Comparison of ENCODE assay signal across 8 cellular contexts in the genomic region with DNA sequence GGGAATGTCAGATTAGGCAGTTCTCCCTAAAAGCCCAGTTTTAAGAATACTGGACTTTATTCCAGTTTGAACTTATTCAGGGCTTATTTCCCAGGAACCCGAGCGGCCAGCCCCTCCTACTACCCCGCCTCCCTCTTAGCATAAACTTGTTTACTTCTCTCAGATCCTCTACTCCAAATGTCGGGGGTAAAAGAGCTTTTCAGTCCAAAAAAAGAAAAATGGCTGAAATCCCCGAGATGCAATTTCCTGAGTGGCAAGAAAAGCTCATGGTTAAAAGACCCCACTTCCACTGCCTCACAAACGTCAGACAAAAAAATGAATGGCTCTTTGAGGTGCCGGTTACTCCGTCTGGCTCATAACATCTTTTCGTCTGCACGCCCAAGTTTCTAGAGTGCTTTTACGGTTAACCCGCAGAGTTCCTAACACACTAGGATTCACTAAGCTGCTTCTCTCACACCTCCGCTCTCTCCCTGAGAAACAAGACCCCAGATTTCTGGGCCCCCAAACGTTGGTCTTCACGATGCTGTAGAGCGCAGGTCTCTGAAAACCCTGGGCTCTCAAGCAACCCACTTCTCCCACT. TPM values are rescaled to one million over a fixed set of nuclear protein-coding genes. Genes with fewer than 3 reads are reported as not detected.
DNase-seq lines count a peak whose midpoint lies in the region; ATAC-seq, FAIRE-seq and TF ChIP-seq lines count a peak whose summit lies in the region.

No MANE protein-coding gene starts in this region.

- no peaks in the 10 kb centered on the region for H3K27me3 ChIP-seq in pancreas

- TF ChIP-seq CTCF in LNCaP clone FGC (IDR thresholded peaks at IDR 0.05; ENCODE audit: control insufficient read depth, extremely low read depth, insufficient read depth) (no peak), pancreas (IDR thresholded peaks at IDR 0.05) (no peak)

- H3K4me1 Mint-ChIP-seq in activated naive CD8-positive, alpha-beta T cell treated with anti-CD3 and anti-CD28 coated beads, Interleukin-2, amount 10 ng/mL, durations not matched to agents 7 days and 5 days: peaks cover 24% of the 10 kb centered on the region
- H3K4me1 Mint-ChIP-seq in activated naive CD8-positive, alpha-beta T cell treated with anti-CD3 and anti-CD28 coated beads for 36 hours: peaks cover 21% of the 10 kb centered on the region
- peaks cover 17% of the 10 kb centered on the region for H3K4me1 Mint-ChIP-seq in activated CD4-positive, alpha-beta memory T cell treated with anti-CD3 and anti-CD28 coated beads for 36 hours (ENCODE audit: low read depth)

- peaks cover 0 to 7% (median 7%) of the 10 kb centered on the region in 3 donors for H3K4me1 ChIP-seq in pancreas

- CTCF ChIA-PET in activated CD4-positive, alpha-beta memory T cell treated with anti-CD3 and anti-CD28 coated beads for 36 hours (lab: Charles Lee): interaction anchor here (0.9 to 2.4 kb wide), 5 partner anchors 142 to 272 kb away, joined by 3 to 10 read pairs (median 4); a partner anchor contains a TSS

- intact Hi-C loops in activated CD4-positive, alpha-beta memory T cell treated with anti-CD3 and anti-CD28 coated beads for 36 hours (cut with micrococcal nuclease): loop anchor here (1.0 to 2.0 kb wide), 6 partner anchors 35 to 365 kb away; a partner anchor contains a TSS
- intact Hi-C loops in pancreas (cut with DNase I): no loop called here

- H3K27me3 Mint-ChIP-seq in activated naive CD8-positive, alpha-beta T cell treated with anti-CD3 and anti-CD28 coated beads, Interleukin-2, amount 10 ng/mL, durations not matched to agents 7 days and 5 days: no peaks in the 10 kb centered on the region
- H3K27me3 Mint-ChIP-seq in activated naive CD8-positive, alpha-beta T cell treated with anti-CD3 and anti-CD28 coated beads for 36 hours: no peaks in the 10 kb centered on the region
- H3K27me3 Mint-ChIP-seq in activated CD4-positive, alpha-beta memory T cell treated with anti-CD3 and anti-CD28 coated beads for 36 hours: no peaks in the 10 kb centered on the region

- H3K36me3 ChIP-seq in pancreas: peaks cover 0 to 14% (median 0%) of the 10 kb centered on the region in 3 donors

- peak overlapping the region; percentile 41 to 89 (median 70) for H3K27ac ChIP-seq in pancreas

- no peaks in the 10 kb centered on the region for H3K9me3 ChIP-seq in pancreas

- H3K4me3 ChIP-seq in LNCaP clone FGC (ENCODE audit: low read depth, low read length) (peak overlapping the region; percentile 84), pancreas (peak overlapping the region; percentile 55 to 94 (median 72))

- 0% methylated on average over 16 of the region's 16 CpGs for WGBS in pancreas, 2 donors

- peak; percentile 2 for ATAC-seq in activated naive CD8-positive, alpha-beta T cell treated with anti-CD3 and anti-CD28 coated beads, Interleukin-2, amount 10 ng/mL, durations not matched to agents 7 days and 5 days (ENCODE audit: low read depth)
- ATAC-seq in pancreas (peak; percentile 52 to 74 (median 68)), HG03571 (IDR thresholded peaks at IDR 0.05; ENCODE audit: unreplicated experiment) (no peak)

- H3K36me3 Mint-ChIP-seq in activated naive CD8-positive, alpha-beta T cell treated with anti-CD3 and anti-CD28 coated beads, Interleukin-2, amount 10 ng/mL, durations not matched to agents 7 days and 5 days: peaks cover 21% of the 10 kb centered on the region
- H3K36me3 Mint-ChIP-seq in activated naive CD8-positive, alpha-beta T cell treated with anti-CD3 and anti-CD28 coated beads for 36 hours: peaks cover 22% of the 10 kb centered on the region
- peaks cover 35% of the 10 kb centered on the region for H3K36me3 Mint-ChIP-seq in activated CD4-positive, alpha-beta memory T cell treated with anti-CD3 and anti-CD28 coated beads for 36 hours

- FAIRE-seq in pancreas (lab: Jason Lieb, UNC) (no peak), RCC 7860 (lab: Jason Lieb, UNC) (no peak)

- DNase-seq in activated naive CD8-positive, alpha-beta T cell treated with anti-CD3 and anti-CD28 coated beads, Interleukin-2, amount 10 ng/mL, durations not matched to agents 7 days and 5 days: no peak
- DNase-seq in activated naive CD8-positive, alpha-beta T cell treated with anti-CD3 and anti-CD28 coated beads for 36 hours: no peak
- DNase-seq in LNCaP clone FGC (ENCODE audit: low read depth) (no peak), globus pallidus (ENCODE audit: low spot score) (peak; percentile 56), pancreas (peak in 3 of 6 donors; percentile 19 to 26 (median 24)), RCC 7860 (ENCODE audit: low spot score) (no peak)
- DNase-seq in activated CD4-positive, alpha-beta memory T cell treated with anti-CD3 and anti-CD28 coated beads for 36 hours: peak; percentile 43

- POLR2A ChIA-PET in activated naive CD8-positive, alpha-beta T cell treated with anti-CD3 and anti-CD28 coated beads, Interleukin-2, amount 10 ng/mL, durations not matched to agents 7 days and 5 days (lab: Charles Lee): interaction anchor here (1.2 to 3.6 kb wide), 6 partner anchors 9 to 397 kb away, joined by 3 to 15 read pairs (median 6); a partner anchor contains a TSS
- POLR2A ChIA-PET in activated CD4-positive, alpha-beta memory T cell treated with anti-CD3 and anti-CD28 coated beads for 36 hours (lab: Charles Lee): interaction anchor here (0.6 to 2.5 kb wide), 5 partner anchors 11 to 285 kb away, joined by 3 to 8 read pairs (median 3); a partner anchor contains a TSS

- H3K9me3 Mint-ChIP-seq in activated naive CD8-positive, alpha-beta T cell treated with anti-CD3 and anti-CD28 coated beads, Interleukin-2, amount 10 ng/mL, durations not matched to agents 7 days and 5 days: no peaks in the 10 kb centered on the region
- no peaks in the 10 kb centered on the region for H3K9me3 Mint-ChIP-seq in activated naive CD8-positive, alpha-beta T cell treated with anti-CD3 and anti-CD28 coated beads for 36 hours
- H3K9me3 Mint-ChIP-seq in activated CD4-positive, alpha-beta memory T cell treated with anti-CD3 and anti-CD28 coated beads for 36 hours: no peaks in the 10 kb centered on the region

- H3K27ac Mint-ChIP-seq in activated naive CD8-positive, alpha-beta T cell treated with anti-CD3 and anti-CD28 coated beads, Interleukin-2, amount 10 ng/mL, durations not matched to agents 7 days and 5 days: no peak overlapping the region
- H3K27ac Mint-ChIP-seq in activated naive CD8-positive, alpha-beta T cell treated with anti-CD3 and anti-CD28 coated beads for 36 hours: no peak overlapping the region
- H3K27ac Mint-ChIP-seq in activated CD4-positive, alpha-beta memory T cell treated with anti-CD3 and anti-CD28 coated beads for 36 hours: no peak overlapping the region

- no peak overlapping the region for H3K4me3 Mint-ChIP-seq in activated naive CD8-positive, alpha-beta T cell treated with anti-CD3 and anti-CD28 coated beads, Interleukin-2, amount 10 ng/mL, durations not matched to agents 7 days and 5 days
- H3K4me3 Mint-ChIP-seq in activated naive CD8-positive, alpha-beta T cell treated with anti-CD3 and anti-CD28 coated beads for 36 hours: no peak overlapping the region
- no peak overlapping the region for H3K4me3 Mint-ChIP-seq in activated CD4-positive, alpha-beta memory T cell treated with anti-CD3 and anti-CD28 coated beads for 36 hours

RNA-seq across cellular contexts. Expression of a gene that starts 0.4 kb away (rescaled TPM):
- 10 to 100 TPM; 75.5 to 76.8 TPM for total RNA-seq in activated naive CD8-positive, alpha-beta T cell treated with anti-CD3 and anti-CD28 coated beads, Interleukin-2, amount 10 ng/mL, durations not matched to agents 7 days and 5 days
- total RNA-seq in activated naive CD8-positive, alpha-beta T cell treated with anti-CD3 and anti-CD28 coated beads for 36 hours: 10 to 100 TPM; 51.5 to 58.8 TPM
- 10 to 100 TPM; 62.9 to 65.8 TPM for total RNA-seq in activated CD4-positive, alpha-beta memory T cell treated with anti-CD3 and anti-CD28 coated beads for 36 hours
- 10 to 100 TPM; 18.1 to 42.1 (median 29.4) TPM for total RNA-seq in pancreas
- polyA plus RNA-seq in pancreas: 10 to 100 TPM; 49.7 to 69.7 TPM

RNA-seq across cellular contexts. Expression of a gene that starts 0.9 kb away (rescaled TPM):
- total RNA-seq in activated naive CD8-positive, alpha-beta T cell treated with anti-CD3 and anti-CD28 coated beads, Interleukin-2, amount 10 ng/mL, durations not matched to agents 7 days and 5 days: 10 to 100 TPM; 51.0 to 52.4 TPM
- total RNA-seq in activated naive CD8-positive, alpha-beta T cell treated with anti-CD3 and anti-CD28 coated beads for 36 hours: 10 to 100 TPM; 57.2 to 59.1 TPM
- total RNA-seq in activated CD4-positive, alpha-beta memory T cell treated with anti-CD3 and anti-CD28 coated beads for 36 hours: 10 to 100 TPM; 55.5 to 60.3 TPM
- 1 to 10 TPM in 1 of 6 donors, under 1 TPM in 4, not detected in 1; 0.25 to 1.0 (median 0.32) TPM for total RNA-seq in pancreas
- polyA plus RNA-seq in pancreas: under 1 TPM; 0.05 to 0.19 TPM

RNA-seq across cellular contexts. Expression of a gene that starts 35.1 kb away (rescaled TPM):
- 10 to 100 TPM; 33.0 to 34.4 TPM for total RNA-seq in activated naive CD8-positive, alpha-beta T cell treated with anti-CD3 and anti-CD28 coated beads, Interleukin-2, amount 10 ng/mL, durations not matched to agents 7 days and 5 days
- total RNA-seq in activated naive CD8-positive, alpha-beta T cell treated with anti-CD3 and anti-CD28 coated beads for 36 hours: 10 to 100 TPM; 46.3 to 51.5 TPM
- total RNA-seq in activated CD4-positive, alpha-beta memory T cell treated with anti-CD3 and anti-CD28 coated beads for 36 hours: 10 to 100 TPM; 32.4 to 33.4 TPM
- total RNA-seq in pancreas: 10 to 100 TPM in 1 of 6 donors, 1 to 10 TPM in 5; 5.2 to 12.1 (median 8.1) TPM
- polyA plus RNA-seq in pancreas: 10 to 100 TPM in 1 of 2 donors, 1 to 10 TPM in 1; 4.8 to 10.5 TPM

RNA-seq across cellular contexts. Expression of a gene that starts 38.8 kb away (rescaled TPM):
- not detected for total RNA-seq in activated naive CD8-positive, alpha-beta T cell treated with anti-CD3 and anti-CD28 coated beads, Interleukin-2, amount 10 ng/mL, durations not matched to agents 7 days and 5 days
- total RNA-seq in activated naive CD8-positive, alpha-beta T cell treated with anti-CD3 and anti-CD28 coated beads for 36 hours: not detected
- total RNA-seq in activated CD4-positive, alpha-beta memory T cell treated with anti-CD3 and anti-CD28 coated beads for 36 hours: not detected
- total RNA-seq in pancreas: 1 to 10 TPM; 1.8 to 4.3 (median 2.5) TPM
- 1 to 10 TPM; 5.6 to 9.2 TPM for polyA plus RNA-seq in pancreas

Comparison
In these comparisons a context has a peak if more than half of its experiments do, and no peak if none do; other contexts are left out.
1. DNase-seq: peak in activated CD4-positive, alpha-beta memory T cell treated with anti-CD3 and anti-CD28 coated beads for 36 hours (single experiment) and globus pallidus (single experiment); none in activated naive CD8-positive, alpha-beta T cell treated with anti-CD3 and anti-CD28 coated beads, Interleukin-2, amount 10 ng/mL, durations not matched to agents 7 days and 5 days (single experiment), activated naive CD8-positive, alpha-beta T cell treated with anti-CD3 and anti-CD28 coated beads for 36 hours (single experiment), LNCaP clone FGC (single experiment) and RCC 7860 (single experiment).
2. RNA of a gene that starts 0.9 kb away (total RNA-seq): 55.5 to 60.3 TPM in activated CD4-positive, alpha-beta memory T cell treated with anti-CD3 and anti-CD28 coated beads for 36 hours, 57.2 to 59.1 TPM in activated naive CD8-positive, alpha-beta T cell treated with anti-CD3 and anti-CD28 coated beads for 36 hours and 51.0 to 52.4 TPM in activated naive CD8-positive, alpha-beta T cell treated with anti-CD3 and anti-CD28 coated beads, Interleukin-2, amount 10 ng/mL, durations not matched to agents 7 days and 5 days; 0.25 to 1.0 TPM in pancreas; every median in the first group is over 10 times any median in the second.